In genomic region chr1:54406339-54407181, GRCh38 we compare ENCODE assay signal across 8 cellular contexts. TPM values are rescaled to one million over a fixed set of nuclear protein-coding genes. Genes with fewer than 3 reads are reported as not detected.
A peak's percentile ranks its signal among the peaks of the same experiment; 100 is the strongest.
DNase-seq lines count a peak whose midpoint lies in the region; FAIRE-seq and TF ChIP-seq lines count a peak whose summit lies in the region.

SSBP3 (minus strand) TSS chr1:54406394.

- FAIRE-seq in HTR-8/SVneo (lab: Jason Lieb, UNC), result peak; percentile 85

- in situ Hi-C loops in endometrial microvascular endothelial cells (cut with HindIII; ENCODE audit: inconsistent ontology term, low pct_unique_long_range_greater_than_20kb, low sequenced_read_pairs), result no loop called here

- DNase-seq in CMK (ENCODE audit: low read depth) (peak; percentile 85), GM20000 (ENCODE audit: low spot score) (peak; percentile 99), HTR-8/SVneo (ENCODE audit: insufficient read length, low spot score) (peak; percentile 91), NOMO-1 treated with DMSO at 0.1 percent for 48 hours (lab: John Stamatoyannopoulos, UW; ENCODE audit: unreplicated experiment) (peak; percentile 87), midbrain (lab: John Stamatoyannopoulos, UW) (peak; percentile 94)
- DNase-seq in activated CD8-positive, alpha-beta memory T cell treated with anti-CD3 and anti-CD28 coated beads, Interleukin-2, amount 50 U/mL, for 24 hours (ENCODE audit: extremely low read depth), result peak; percentile 53
- DNase-seq in stimulated activated CD8-positive, alpha-beta memory T cell treated with anti-CD3 and anti-CD28 coated beads, Interleukin-2, amount 100 ng/mL, for 1 hour (ENCODE audit: low read depth in 2 of 2), result peak; percentile 82 to 83

- no peak for TF ChIP-seq CTCF in GM20000 (IDR thresholded peaks at IDR 0.05; ENCODE audit: extremely low read depth, missing control alignments)

RNA-seq across cellular contexts. Expression of gene SSBP3, which starts in this region (rescaled TPM):
- total RNA-seq in endometrial microvascular endothelial cells (ENCODE audit: inconsistent ontology term), result 32.1 TPM

Comparison
In these comparisons a context has a peak if more than half of its experiments do, and no peak if none do; other contexts are left out.
1. Peak in every context shown above with its lines: DNase-seq.